ENCODE assay signal across 13 cellular contexts in genomic region chr15:98729446-98730042, GRCh38.
DNase-seq lines count a peak whose midpoint lies in the region; ATAC-seq, FAIRE-seq and TF ChIP-seq lines count a peak whose summit lies in the region.
"Had no signal": no experiment of that assay in that cellular context is flagged by ENCODE, and none has a peak within 500 bp of the region (broad histone marks: within the 10 kb centered on the region; RNA-seq: fewer than 3 reads in every experiment).

No MANE protein-coding gene starts in this region.

- WGBS in mesendoderm (ENCODE audit: extremely low coverage, insufficient coverage, low lambda C conversion rate), result no CpG with 5 or more reads among the region's 3 CpGs
- 66% methylated on average over 3 of the region's 3 CpGs for WGBS in suprapubic skin

- H3K36me3 ChIP-seq in PC-9 (ENCODE audit: low read depth) (no peaks in the 10 kb centered on the region), endothelial cell of umbilical vein (ENCODE audit: control insufficient read depth in 2 of 2, extremely low read depth in 1 of 2, insufficient read depth in 2 of 2, low read length in 2 of 2) (no peaks in the 10 kb centered on the region), mesendoderm (ENCODE audit: control insufficient read depth, insufficient read depth, low read length) (no peaks in the 10 kb centered on the region), suprapubic skin (no peaks in the 10 kb centered on the region)
- H3K36me3 ChIP-seq: neutrophil had no signal

- no peak for TF ChIP-seq POLR2A in endothelial cell of umbilical vein (IDR thresholded peaks at IDR 0.05; ENCODE audit: low read depth, low read length)
- TF ChIP-seq POLR2A in suprapubic skin (IDR thresholded peaks at IDR 0.05), result no peak

- ATAC-seq in HG02571 (IDR thresholded peaks at IDR 0.05; ENCODE audit: unreplicated experiment) (no peak), HG03439 (IDR thresholded peaks at IDR 0.05; ENCODE audit: unreplicated experiment) (no peak)
- ATAC-seq: stimulated activated naive CD8-positive, alpha-beta T cell treated with anti-CD3 and anti-CD28 coated beads, Interleukin-15, Interleukin-2, amounts not matched to agents 100 U/mL and 50 U/mL, for 24 hours had no signal

- H2BK5ac ChIP-seq in mesendoderm (ENCODE audit: low read length), result no peak overlapping the region

- no peaks in the 10 kb centered on the region for H4K20me1 ChIP-seq in PC-9 (ENCODE audit: insufficient read depth)
- H4K20me1 ChIP-seq in endothelial cell of umbilical vein (replicated peaks; ENCODE audit: control insufficient read depth, extremely low read depth, insufficient read depth, low read length), result no peaks in the 10 kb centered on the region

- H3K18ac ChIP-seq in mesendoderm (ENCODE audit: low read length), result peak overlapping the region; percentile 43

- H3K27ac ChIP-seq in PC-9 (peak overlapping the region; percentile 91), endothelial cell of umbilical vein (ENCODE audit: insufficient read depth, low read depth, low read length) (peak overlapping the region; percentile 98), mesendoderm (ENCODE audit: low read depth, low read length) (no peak overlapping the region), suprapubic skin (peak overlapping the region; percentile 67)
- H3K27ac ChIP-seq: neutrophil had no signal

- TF ChIP-seq CTCF in PC-9 (conservative IDR thresholded peaks at IDR 0.05) (no peak), endothelial cell of umbilical vein (IDR thresholded peaks at IDR 0.05; ENCODE audit: extremely low read depth in 1 of 2, insufficient read depth in 1 of 2, low read depth in 1 of 2, low read length in 2 of 2) (no peak), suprapubic skin (IDR thresholded peaks at IDR 0.05) (no peak)

- dilution Hi-C loops in endothelial cell of umbilical vein (cut with MboI; ENCODE audit: extremely low pct_ligation_motif_present, low sequenced_read_pairs), result no loop called here

- no peak overlapping the region for H2AFZ ChIP-seq in PC-9
- no peak overlapping the region for H2AFZ ChIP-seq in endothelial cell of umbilical vein (ENCODE audit: low read depth, low read length)

- H3K79me1 ChIP-seq in mesendoderm (ENCODE audit: low read length), result peaks cover 45% of the 10 kb centered on the region

- H3K79me2 ChIP-seq in PC-9 (ENCODE audit: low read depth) (peaks cover 88% of the 10 kb centered on the region), endothelial cell of umbilical vein (ENCODE audit: control insufficient read depth, insufficient read depth, low read length) (peaks cover 21% of the 10 kb centered on the region), mesendoderm (ENCODE audit: control insufficient read depth, insufficient read depth, low read length) (peaks cover 81% of the 10 kb centered on the region)

- H3K9ac ChIP-seq in endothelial cell of umbilical vein (replicated peaks; ENCODE audit: extremely low read depth, insufficient read depth, low read length) (no peak overlapping the region), mesendoderm (ENCODE audit: low read length) (no peak overlapping the region)

- no peak overlapping the region for H2AK5ac ChIP-seq in mesendoderm (ENCODE audit: low read length)

- intact Hi-C loops in PC-9 (cut with micrococcal nuclease; ENCODE audit: unreplicated experiment), result loop anchor here (5.0 kb wide), 1 partner anchor 48 kb away; no protein-coding TSS in a partner anchor
- intact Hi-C loops in endothelial cell of umbilical vein (cut with micrococcal nuclease), result no loop called here

- H3K4ac ChIP-seq in mesendoderm (ENCODE audit: low read depth, low read length), result no peak overlapping the region

- no peak overlapping the region for H3K56ac ChIP-seq in mesendoderm (ENCODE audit: low read length)

- peaks cover 45% of the 10 kb centered on the region for H3K4me1 ChIP-seq in PC-9 (replicated peaks; ENCODE audit: insufficient read depth)
- peaks cover 35% of the 10 kb centered on the region for H3K4me1 ChIP-seq in endothelial cell of umbilical vein (ENCODE audit: control insufficient read depth, extremely low read depth, insufficient read depth, low read length)
- H3K4me1 ChIP-seq in mesendoderm (ENCODE audit: control insufficient read depth, low read depth, low read length), result peaks cover 27% of the 10 kb centered on the region
- peaks cover 47% of the 10 kb centered on the region for H3K4me1 ChIP-seq in suprapubic skin

- no peaks in the 10 kb centered on the region for H3K9me1 ChIP-seq in endothelial cell of umbilical vein (replicated peaks; ENCODE audit: control insufficient read depth, extremely low read depth, insufficient read depth, low read length)

- CTCF ChIA-PET in PC-9 (lab: Charles Lee) (no interaction called here), endothelial cell of umbilical vein (lab: Charles Lee) (interaction anchor here (0.6 to 2.4 kb wide), 3 partner anchors 25 to 996 kb away, joined by 3 to 9 read pairs (median 3); no protein-coding TSS in a partner anchor)

- H4K5ac ChIP-seq in mesendoderm (ENCODE audit: low read length), result no peak overlapping the region

- H3K9me3 ChIP-seq in PC-9 (ENCODE audit: insufficient read depth, low read depth) (no peaks in the 10 kb centered on the region), endothelial cell of umbilical vein (replicated peaks; ENCODE audit: control insufficient read depth, insufficient read depth, low read length) (no peaks in the 10 kb centered on the region), suprapubic skin (no peaks in the 10 kb centered on the region)
- H3K9me3 ChIP-seq: neutrophil had no signal

- no peaks in the 10 kb centered on the region for H3K9me2 ChIP-seq in PC-9 (ENCODE audit: insufficient read depth)

- H2BK120ac ChIP-seq in mesendoderm (ENCODE audit: low read depth, low read length), result no peak overlapping the region

- H3K27me3 ChIP-seq in PC-9 (ENCODE audit: insufficient read depth, low read depth) (no peaks in the 10 kb centered on the region), endothelial cell of umbilical vein (ENCODE audit: control insufficient read depth in 2 of 2, insufficient read depth in 2 of 2, low read length in 2 of 2) (no peaks in the 10 kb centered on the region), mesendoderm (ENCODE audit: insufficient read depth, low read length, poor library complexity) (no peaks in the 10 kb centered on the region), suprapubic skin (no peaks in the 10 kb centered on the region)
- H3K27me3 ChIP-seq: neutrophil had no signal

- peaks cover 25% of the 10 kb centered on the region for H3F3A ChIP-seq in PC-9 (ENCODE audit: insufficient read depth, low read depth)

- H3K4me2 ChIP-seq in PC-9 (no peak overlapping the region), endothelial cell of umbilical vein (ENCODE audit: insufficient read depth, low read length) (peak overlapping the region; percentile 35), mesendoderm (ENCODE audit: low read length) (no peak overlapping the region)

- no peak for DNase-seq in PC-9
- peak; percentile 44 for DNase-seq in endothelial cell of umbilical vein (ENCODE audit: low read depth, low spot score)
- no peak for DNase-seq in mesendoderm
- DNase-seq in suprapubic skin (ENCODE audit: low spot score in 2 of 2), result no peak
- no peak for DNase-seq in ecto neural progenitor cell (ENCODE audit: low spot score)
- DNase-seq in NCI-H187 (lab: John Stamatoyannopoulos, UW), result no peak
- DNase-seq: CD4-positive, alpha-beta memory T cell; Kasumi-1; NCI-H2107; stimulated activated naive CD8-positive, alpha-beta T cell treated with anti-CD3 and anti-CD28 coated beads, Interleukin-15, Interleukin-2, amounts not matched to agents 100 U/mL and 50 U/mL, for 24 hours had no signal

- BruUV-seq in PC-9 (replicated peaks; lab: Mats Ljungman, UMichigan) (no TSS peak), endothelial cell of umbilical vein (replicated peaks; lab: Mats Ljungman, UMichigan) (no TSS peak)

- H3K23ac ChIP-seq in mesendoderm (ENCODE audit: low read length), result no peak overlapping the region

- no peak for FAIRE-seq in endothelial cell of umbilical vein (lab: Jason Lieb, UNC)

- no peak overlapping the region for H4K8ac ChIP-seq in mesendoderm (ENCODE audit: low read depth, low read length)

- POLR2A ChIA-PET in PC-9 (lab: Charles Lee; ENCODE audit: unreplicated experiment) (no interaction called here), endothelial cell of umbilical vein (lab: Charles Lee) (no interaction called here)

- no peak overlapping the region for H2BK15ac ChIP-seq in mesendoderm (replicated peaks; ENCODE audit: low read depth)

- TF ChIP-seq EP300 in suprapubic skin (IDR thresholded peaks at IDR 0.05), result no peak

- no peak overlapping the region for H3K4me3 ChIP-seq in PC-9
- no peak overlapping the region for H3K4me3 ChIP-seq in endothelial cell of umbilical vein (replicated peaks in 1 of 3; ENCODE audit: insufficient read depth in 1 of 3, low read depth in 1 of 3, low read length in 3 of 3)
- H3K4me3 ChIP-seq in mesendoderm (ENCODE audit: low read length), result no peak overlapping the region
- no peak overlapping the region for H3K4me3 ChIP-seq in suprapubic skin

TF ChIP-seq in endothelial cell of umbilical vein, 7 proteins besides CTCF, POLR2A, EP300 and RAD21:
- TF ChIP-seq FOS (IDR thresholded peaks at IDR 0.05; ENCODE audit: borderline replicate concordance, insufficient read depth, low read length) (no peak), MYC (IDR thresholded peaks at IDR 0.05; ENCODE audit: low read depth, low read length) (no peak), POLR2AphosphoS5 (IDR thresholded peaks at IDR 0.05; ENCODE audit: insufficient read depth, low read depth, low read length) (no peak), GATA2 (IDR thresholded peaks at IDR 0.05; ENCODE audit: insufficient read depth, insufficient read length, low read depth, low read length) (no peak), JUN (IDR thresholded peaks at IDR 0.05; ENCODE audit: borderline replicate concordance, insufficient read depth, insufficient read length, low read depth) (no peak), EZH2 (IDR thresholded peaks at IDR 0.05; ENCODE audit: borderline replicate concordance, low read depth, low read length, severe bottlenecking) (no peak)
- TF ChIP-seq, protein P1, sequence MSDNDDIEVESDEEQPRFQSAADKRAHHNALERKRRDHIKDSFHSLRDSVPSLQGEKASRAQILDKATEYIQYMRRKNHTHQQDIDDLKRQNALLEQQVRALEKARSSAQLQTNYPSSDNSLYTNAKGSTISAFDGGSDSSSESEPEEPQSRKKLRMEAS (IDR thresholded peaks at IDR 0.05; ENCODE audit: insufficient read depth, insufficient read length), result no peak
TF ChIP-seq in endothelial cell of umbilical vein: peak in this region for 0.
